In genomic region chr13:110395616-110396015, GRCh38 we compare ENCODE assay signal across 7 cellular contexts.
A peak's percentile ranks its signal among the peaks of the same experiment; 100 is the strongest.
DNase-seq lines count a peak whose midpoint lies in the region; TF ChIP-seq lines count a peak whose summit lies in the region.
"Not testable (repeated sequence)": the region's sequence is repeated elsewhere in the genome, so short reads cannot be mapped to it uniquely, and the experiment has no call there.

No MANE protein-coding gene starts in this region.

- H3K27ac Mint-ChIP-seq in chondrocyte (ENCODE audit: unreplicated experiment), result peak overlapping the region; percentile 98

- H3K79me2 ChIP-seq in fibroblast of lung (ENCODE audit: control insufficient read depth, insufficient read depth, low read length), result not testable (repeated sequence)
- H3K79me2 ChIP-seq in smooth muscle cell (ENCODE audit: low read depth), result peaks cover 47% of the 10 kb centered on the region

- not testable (repeated sequence) for H3K27me3 ChIP-seq in Peyer's patch; fibroblast of lung (ENCODE audit: control insufficient read depth, insufficient read depth, low read length); mesenchymal stem cell (ENCODE audit: control insufficient read depth in 1 of 2, insufficient read depth in 1 of 2, low read length in 2 of 2); smooth muscle cell (ENCODE audit: low read depth); transverse colon

- not testable (repeated sequence) for H2BK15ac ChIP-seq in mesenchymal stem cell (ENCODE audit: low read depth, poor library complexity, severe bottlenecking)

- intact Hi-C loops in posterior vena cava (cut with DNase I), result not testable (repeated sequence)
- intact Hi-C loops in transverse colon (cut with DNase I; ENCODE audit: low total_unique reads), result loop anchor here (2.0 to 5.0 kb wide), 2 partner anchors 17 to 43 kb away; no protein-coding TSS in a partner anchor

- peaks cover 64% of the 10 kb centered on the region for H3F3A ChIP-seq in smooth muscle cell (ENCODE audit: low read depth)

- not testable (repeated sequence) for H3K4me1 ChIP-seq in Peyer's patch
- peaks cover 47% of the 10 kb centered on the region for H3K4me1 ChIP-seq in fibroblast of lung (ENCODE audit: control insufficient read depth, extremely low read depth, insufficient read depth, low read length)
- H3K4me1 ChIP-seq in mesenchymal stem cell (ENCODE audit: control insufficient read depth, insufficient read depth, low read depth, low read length), result peaks cover 18% of the 10 kb centered on the region
- peaks cover 46% of the 10 kb centered on the region for H3K4me1 ChIP-seq in smooth muscle cell (ENCODE audit: low read depth)
- peaks cover 8 to 36% (median 14%) of the 10 kb centered on the region in 4 donors for H3K4me1 ChIP-seq in transverse colon

- H3K27me3 Mint-ChIP-seq in chondrocyte (ENCODE audit: low read depth), result not testable (repeated sequence)

- TF ChIP-seq CTCF in Peyer's patch (IDR thresholded peaks at IDR 0.05); chondrocyte (IDR thresholded peaks at IDR 0.05); fibroblast of lung (conservative IDR thresholded peaks at IDR 0.05 in 1 of 2, IDR thresholded peaks at IDR 0.05 in 1 of 2; ENCODE audit: low read depth in 1 of 2, low read length in 2 of 2); smooth muscle cell (IDR thresholded peaks at IDR 0.05; ENCODE audit: borderline replicate concordance, insufficient read depth, poor library complexity, severe bottlenecking); transverse colon (IDR thresholded peaks at IDR 0.05): not testable (repeated sequence)

- not testable (repeated sequence) for H3K14ac ChIP-seq in mesenchymal stem cell (ENCODE audit: low read length in 2 of 2)

- H3K9me3 Mint-ChIP-seq in chondrocyte (ENCODE audit: low read depth), result not testable (repeated sequence)

- H3K4me3 Mint-ChIP-seq in chondrocyte (ENCODE audit: unreplicated experiment), result not testable (repeated sequence)

- H3K27ac ChIP-seq in Peyer's patch, result peak overlapping the region; percentile 15 to 85 (median 70)
- H3K27ac ChIP-seq in fibroblast of lung (ENCODE audit: insufficient read depth, low read length), result peak overlapping the region; percentile 93
- H3K27ac ChIP-seq in mesenchymal stem cell (ENCODE audit: low read length, poor library complexity, severe bottlenecking), result not testable (repeated sequence)
- H3K27ac ChIP-seq in smooth muscle cell (ENCODE audit: low read depth), result peak overlapping the region; percentile 100
- peak overlapping the region; percentile 77 to 94 (median 88) for H3K27ac ChIP-seq in transverse colon

- H4K91ac ChIP-seq in mesenchymal stem cell (ENCODE audit: low read length), result peak overlapping the region; percentile 44

- not testable (repeated sequence) for H2AFZ ChIP-seq in fibroblast of lung (ENCODE audit: low read length); mesenchymal stem cell (ENCODE audit: low read depth, low read length); smooth muscle cell (ENCODE audit: low read depth)

- peaks cover 100% of the 10 kb centered on the region for H3K4me1 Mint-ChIP-seq in chondrocyte (ENCODE audit: low read depth)

- not testable (repeated sequence) for H4K20me1 ChIP-seq in fibroblast of lung (ENCODE audit: control insufficient read depth, extremely low read depth, insufficient read depth, low read length); smooth muscle cell (ENCODE audit: low read depth)

- DNase-seq in Peyer's patch; chondrocyte (ENCODE audit: low spot score); fibroblast of lung (ENCODE audit: low read depth in 2 of 2); mesenchymal stem cell; smooth muscle cell (lab: John Stamatoyannopoulos, UW; ENCODE audit: unreplicated experiment); transverse colon: not testable (repeated sequence)
- DNase-seq in posterior vena cava (ENCODE audit: low spot score), result peak; percentile 84

- peak overlapping the region in 1 of 2 experiments; percentile 33 for H2BK12ac ChIP-seq in mesenchymal stem cell (ENCODE audit: low read length in 2 of 2)

- H3K9me3 ChIP-seq in Peyer's patch; fibroblast of lung (ENCODE audit: control insufficient read depth, insufficient read depth, low read depth, low read length); mesenchymal stem cell (ENCODE audit: control insufficient read depth, low read length); smooth muscle cell (replicated peaks; ENCODE audit: low read depth); transverse colon: not testable (repeated sequence)

- not testable (repeated sequence) for H3K4me2 ChIP-seq in fibroblast of lung (ENCODE audit: extremely low read depth, insufficient read depth, low read length); mesenchymal stem cell (ENCODE audit: low read length, poor library complexity, severe bottlenecking)
- peak overlapping the region; percentile 57 for H3K4me2 ChIP-seq in smooth muscle cell

- peak overlapping the region; percentile 33 for H2BK5ac ChIP-seq in mesenchymal stem cell (ENCODE audit: low read depth, low read length, poor library complexity, severe bottlenecking)

- in situ Hi-C loops in transverse colon (cut with MboI; ENCODE audit: low pct_ligation_motif_present in 1 of 4, low pct_unique_long_range_greater_than_20kb in 1 of 4, low sequenced_read_pairs in 3 of 4), result not testable (repeated sequence)

- H3K4ac ChIP-seq in mesenchymal stem cell (ENCODE audit: low read depth in 1 of 2, low read length in 2 of 2), result peak overlapping the region in 1 of 2 experiments; percentile 73

- WGBS in mesenchymal stem cell, result 92% methylated on average over 10 of the region's 14 CpGs
- WGBS in smooth muscle cell (ENCODE audit: low lambda C conversion rate), result 64% methylated on average over 14 of the region's 14 CpGs
- 74 to 81% methylated on average over 11 to 14 of the region's 14 CpGs for WGBS in transverse colon (ENCODE audit: low coverage in 1 of 2), 2 donors

- peak overlapping the region; percentile 30 for H2AK5ac ChIP-seq in mesenchymal stem cell (ENCODE audit: low read length, severe bottlenecking)

- peak overlapping the region; percentile 50 to 52 for H3K18ac ChIP-seq in mesenchymal stem cell (ENCODE audit: low read depth in 1 of 2, low read length in 2 of 2)

- not testable (repeated sequence) for TF ChIP-seq EP300 in transverse colon (IDR thresholded peaks at IDR 0.05; ENCODE audit: low read depth)

- TF ChIP-seq POLR2A in Peyer's patch (IDR thresholded peaks at IDR 0.05); transverse colon (IDR thresholded peaks at IDR 0.05): not testable (repeated sequence)

- not testable (repeated sequence) for H3K23ac ChIP-seq in mesenchymal stem cell (ENCODE audit: low read length in 2 of 2)

- H3K36me3 Mint-ChIP-seq in chondrocyte (ENCODE audit: low read depth), result peaks cover 19% of the 10 kb centered on the region

- H3K4me3 ChIP-seq in Peyer's patch; fibroblast of lung (replicated peaks in 1 of 4; ENCODE audit: control extremely low read depth in 1 of 4, insufficient read depth in 1 of 4, low read depth in 3 of 4, low read length in 4 of 4); mesenchymal stem cell (ENCODE audit: insufficient read depth in 1 of 2, low read depth in 1 of 2, low read length in 2 of 2); smooth muscle cell; transverse colon: not testable (repeated sequence)

- peaks cover 14% of the 10 kb centered on the region for H3K79me1 ChIP-seq in mesenchymal stem cell (replicated peaks; ENCODE audit: low read length, poor library complexity, severe bottlenecking)

- peak overlapping the region; percentile 76 for H2BK120ac ChIP-seq in mesenchymal stem cell (ENCODE audit: low read depth, low read length)

- H3K36me3 ChIP-seq in Peyer's patch; fibroblast of lung (ENCODE audit: control insufficient read depth, insufficient read depth, low read length); mesenchymal stem cell (ENCODE audit: control insufficient read depth in 1 of 2, insufficient read depth in 2 of 2, low read depth in 1 of 2, low read length in 2 of 2); smooth muscle cell (ENCODE audit: low read depth); transverse colon: not testable (repeated sequence)

- not testable (repeated sequence) for H3K9ac ChIP-seq in fibroblast of lung (ENCODE audit: insufficient read depth, low read length); mesenchymal stem cell (ENCODE audit: low read length)
- H3K9ac ChIP-seq in smooth muscle cell (ENCODE audit: low read depth), result peak overlapping the region; percentile 52

- peak overlapping the region; percentile 76 for H4K8ac ChIP-seq in mesenchymal stem cell (ENCODE audit: low read length)
